In the genomic region with DNA sequence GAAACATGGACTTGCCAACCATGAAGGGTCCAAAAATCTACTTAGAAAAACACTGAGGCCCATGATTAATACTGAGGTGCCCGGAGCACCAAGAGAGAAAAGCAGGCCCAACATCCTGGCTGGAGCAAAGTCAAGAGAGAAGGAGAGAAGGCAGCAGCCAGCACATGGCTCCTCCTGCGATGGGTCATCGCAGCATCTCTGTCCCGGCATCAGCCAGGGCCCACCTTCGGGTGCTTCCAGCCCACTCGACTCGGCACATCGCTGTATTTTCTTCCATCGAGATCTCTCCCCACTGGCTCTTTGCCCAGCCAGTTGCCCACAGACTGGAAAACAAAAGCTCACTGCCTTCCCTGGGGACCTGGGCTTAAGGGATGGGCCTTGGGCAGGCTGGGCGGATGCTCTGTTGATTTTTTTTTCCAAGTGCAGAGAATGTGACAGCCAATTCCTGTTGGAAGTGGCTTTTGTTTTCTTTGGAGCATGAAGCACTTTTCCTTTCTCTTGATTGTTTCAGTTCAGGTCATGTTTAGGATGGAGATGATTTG, we compare ENCODE assay signal across 8 cellular contexts. TPM values are rescaled to one million over a fixed set of nuclear protein-coding genes. Genes with fewer than 3 reads are reported as not detected.
DNase-seq lines count a peak whose midpoint lies in the region; ATAC-seq and TF ChIP-seq lines count a peak whose summit lies in the region.

No MANE protein-coding gene starts in this region.

- no peak overlapping the region for H3K4ac ChIP-seq in trophoblast cell (ENCODE audit: low read depth, low read length)

- H3K4me2 ChIP-seq in fibroblast of lung (ENCODE audit: extremely low read depth, insufficient read depth, low read length) (peak overlapping the region; percentile 53), trophoblast cell (ENCODE audit: low read length) (no peak overlapping the region)

- no peak overlapping the region for H4K8ac ChIP-seq in trophoblast cell (ENCODE audit: low read depth, low read length)

- H3K36me3 ChIP-seq in fibroblast of lung (ENCODE audit: control insufficient read depth, insufficient read depth, low read length) = no peaks in the 10 kb centered on the region
- H3K36me3 ChIP-seq in psoas muscle (ENCODE audit: insufficient read depth in 1 of 2, low read depth in 1 of 2) = no peaks in the 10 kb centered on the region
- H3K36me3 ChIP-seq in trophoblast cell (ENCODE audit: control insufficient read depth in 1 of 2, insufficient read depth in 2 of 2, low read length in 2 of 2) = no peaks in the 10 kb centered on the region

- peak overlapping the region; percentile 78 for H3K27ac ChIP-seq in fibroblast of lung (ENCODE audit: insufficient read depth, low read length)
- peak overlapping the region; percentile 80 for H3K27ac ChIP-seq in psoas muscle
- H3K27ac ChIP-seq in trophoblast cell (ENCODE audit: low read depth, low read length) = no peak overlapping the region

- no peaks in the 10 kb centered on the region for H4K20me1 ChIP-seq in fibroblast of lung (ENCODE audit: control insufficient read depth, extremely low read depth, insufficient read depth, low read length)

- peak overlapping the region; percentile 48 for H2AFZ ChIP-seq in fibroblast of lung (ENCODE audit: low read length)
- H2AFZ ChIP-seq in trophoblast cell (ENCODE audit: insufficient read depth, low read length, poor library complexity) = no peak overlapping the region

- no peaks in the 10 kb centered on the region for H3K79me1 ChIP-seq in trophoblast cell (ENCODE audit: low read length)

- H3K27me3 ChIP-seq in fibroblast of lung (ENCODE audit: control insufficient read depth, insufficient read depth, low read length) = no peaks in the 10 kb centered on the region
- no peaks in the 10 kb centered on the region for H3K27me3 ChIP-seq in psoas muscle (ENCODE audit: insufficient read depth in 3 of 3, low read length in 2 of 3)
- no peaks in the 10 kb centered on the region for H3K27me3 ChIP-seq in trophoblast cell (ENCODE audit: insufficient read depth, low read length)

- ATAC-seq in psoas muscle (peak; percentile 60 to 76 (median 68)), GM18867 (IDR thresholded peaks at IDR 0.05; ENCODE audit: unreplicated experiment) (no peak)
- no peak for ATAC-seq in stimulated activated naive CD8-positive, alpha-beta T cell treated with anti-CD3 and anti-CD28 coated beads, Interleukin-15, Interleukin-2, amounts not matched to agents 100 U/mL and 50 U/mL, for 24 hours

- H3K9ac ChIP-seq in fibroblast of lung (ENCODE audit: insufficient read depth, low read length) = peak overlapping the region; percentile 36
- H3K9ac ChIP-seq in trophoblast cell (ENCODE audit: low read length) = no peak overlapping the region

- H2AK5ac ChIP-seq in trophoblast cell (ENCODE audit: low read length) = no peak overlapping the region

- peak overlapping the region in 1 of 4 experiments; percentile 6 for H3K4me3 ChIP-seq in fibroblast of lung (replicated peaks in 1 of 4; ENCODE audit: control extremely low read depth in 1 of 4, insufficient read depth in 1 of 4, low read depth in 3 of 4, low read length in 4 of 4)
- peak overlapping the region; percentile 50 for H3K4me3 ChIP-seq in psoas muscle
- H3K4me3 ChIP-seq in trophoblast cell (ENCODE audit: low read depth, low read length) = no peak overlapping the region

- no peak overlapping the region for H2BK12ac ChIP-seq in trophoblast cell (ENCODE audit: low read length)

- no peak overlapping the region for H3K14ac ChIP-seq in trophoblast cell (ENCODE audit: low read length)

- no peaks in the 10 kb centered on the region for H3K79me2 ChIP-seq in fibroblast of lung (ENCODE audit: control insufficient read depth, insufficient read depth, low read length)
- no peaks in the 10 kb centered on the region for H3K79me2 ChIP-seq in trophoblast cell (ENCODE audit: control insufficient read depth, insufficient read depth, low read length, poor library complexity)

- no peak overlapping the region for H4K91ac ChIP-seq in trophoblast cell (ENCODE audit: low read depth, low read length)

- H2BK5ac ChIP-seq in trophoblast cell (ENCODE audit: low read depth, low read length, poor library complexity) = no peak overlapping the region

- DNase-seq in COR-L47 (lab: John Stamatoyannopoulos, UW) = peak; percentile 15
- DNase-seq in NCI-H748 treated with DMSO at 0.1 percent for 48 hours (lab: John Stamatoyannopoulos, UW) = peak; percentile 35
- peak; percentile 66 to 81 for DNase-seq in fibroblast of lung (ENCODE audit: low read depth in 2 of 2)
- peak; percentile 61 to 81 for DNase-seq in psoas muscle
- DNase-seq in stimulated activated naive CD8-positive, alpha-beta T cell treated with anti-CD3 and anti-CD28 coated beads, Interleukin-15, Interleukin-2, amounts not matched to agents 100 U/mL and 50 U/mL, for 24 hours = no peak
- no peak for DNase-seq in SIG-M5 treated with dmso at 0.1 percent for 504 hours (lab: John Stamatoyannopoulos, UW; ENCODE audit: unreplicated experiment)
- DNase-seq in trophoblast cell = no peak

- H3K23ac ChIP-seq in trophoblast cell (ENCODE audit: low read length) = no peak overlapping the region

- no peak overlapping the region for H2BK120ac ChIP-seq in trophoblast cell (ENCODE audit: insufficient read depth, low read length, poor library complexity)

- TF ChIP-seq CTCF in fibroblast of lung (conservative IDR thresholded peaks at IDR 0.05 in 1 of 2, IDR thresholded peaks at IDR 0.05 in 1 of 2; ENCODE audit: low read depth in 1 of 2, low read length in 2 of 2) = no peak
- TF ChIP-seq CTCF in psoas muscle (IDR thresholded peaks at IDR 0.05) = no peak

- no peaks in the 10 kb centered on the region for H3K9me3 ChIP-seq in fibroblast of lung (ENCODE audit: control insufficient read depth, insufficient read depth, low read depth, low read length)
- H3K9me3 ChIP-seq in psoas muscle = no peaks in the 10 kb centered on the region
- no peaks in the 10 kb centered on the region for H3K9me3 ChIP-seq in trophoblast cell (ENCODE audit: insufficient read depth, low read depth, low read length)

- WGBS in psoas muscle, 3 donors = 4 to 28% (median 15%) methylated on average over 10 of the region's 10 CpGs
- WGBS in trophoblast cell (ENCODE audit: extremely low coverage, insufficient coverage, insufficient read length) = no CpG with 5 or more reads among the region's 10 CpGs

- H3K18ac ChIP-seq in trophoblast cell (ENCODE audit: low read length) = no peak overlapping the region

- H3K4me1 ChIP-seq in fibroblast of lung (ENCODE audit: control insufficient read depth, extremely low read depth, insufficient read depth, low read length) = peaks cover 12% of the 10 kb centered on the region
- H3K4me1 ChIP-seq in psoas muscle = peaks cover 15% of the 10 kb centered on the region
- H3K4me1 ChIP-seq in trophoblast cell (ENCODE audit: control insufficient read depth in 1 of 2, insufficient read depth in 2 of 2, low read length in 2 of 2) = no peaks in the 10 kb centered on the region

- intact Hi-C loops in psoas muscle (cut with DNase I) = loop anchor here (2.0 to 10.0 kb wide), 3 partner anchors 82 to 88 kb away; a partner anchor contains a TSS

- no peak overlapping the region for H4K12ac ChIP-seq in trophoblast cell (ENCODE audit: low read depth, low read length)

RNA-seq across cellular contexts. Expression of a gene that starts 58.1 kb away (rescaled TPM):
- 37.2 and 87.4 TPM in 2 replicates for total RNA-seq in fibroblast of lung
- polyA plus RNA-seq in fibroblast of lung = 220 and 248 TPM in 2 replicates
- 123 and 144 TPM in 2 replicates for polyA plus RNA-seq in fibroblast of lung (2012)
- polyA minus RNA-seq in fibroblast of lung (ENCODE audit: low replicate concordance) = 115 and 178 TPM in 2 replicates
- total RNA-seq in psoas muscle = 10 to 100 TPM; 50.1 to 68.4 (median 55.0) TPM
- polyA plus RNA-seq in psoas muscle = 10 to 100 TPM; 42.1 to 92.8 (median 54.5) TPM
- polyA plus RNA-seq in trophoblast cell (2013) = 103 and 111 TPM in 2 replicates

Comparison
In these comparisons a context has a peak if more than half of its experiments do, and no peak if none do; other contexts are left out.
1. DNase-seq: peak in COR-L47 (single experiment), NCI-H748 treated with DMSO at 0.1 percent for 48 hours (single experiment), fibroblast of lung (2 of 2) and psoas muscle (2 of 2); none in stimulated activated naive CD8-positive, alpha-beta T cell treated with anti-CD3 and anti-CD28 coated beads, Interleukin-15, Interleukin-2, amounts not matched to agents 100 U/mL and 50 U/mL, for 24 hours (single experiment), SIG-M5 treated with dmso at 0.1 percent for 504 hours (single experiment) and trophoblast cell (0 of 2).
2. ATAC-seq: peak in psoas muscle (4 of 4); none in stimulated activated naive CD8-positive, alpha-beta T cell treated with anti-CD3 and anti-CD28 coated beads, Interleukin-15, Interleukin-2, amounts not matched to agents 100 U/mL and 50 U/mL, for 24 hours (single experiment) and GM18867 (single experiment).